Comparison of ENCODE assay signal across 8 cellular contexts in the genomic region with DNA sequence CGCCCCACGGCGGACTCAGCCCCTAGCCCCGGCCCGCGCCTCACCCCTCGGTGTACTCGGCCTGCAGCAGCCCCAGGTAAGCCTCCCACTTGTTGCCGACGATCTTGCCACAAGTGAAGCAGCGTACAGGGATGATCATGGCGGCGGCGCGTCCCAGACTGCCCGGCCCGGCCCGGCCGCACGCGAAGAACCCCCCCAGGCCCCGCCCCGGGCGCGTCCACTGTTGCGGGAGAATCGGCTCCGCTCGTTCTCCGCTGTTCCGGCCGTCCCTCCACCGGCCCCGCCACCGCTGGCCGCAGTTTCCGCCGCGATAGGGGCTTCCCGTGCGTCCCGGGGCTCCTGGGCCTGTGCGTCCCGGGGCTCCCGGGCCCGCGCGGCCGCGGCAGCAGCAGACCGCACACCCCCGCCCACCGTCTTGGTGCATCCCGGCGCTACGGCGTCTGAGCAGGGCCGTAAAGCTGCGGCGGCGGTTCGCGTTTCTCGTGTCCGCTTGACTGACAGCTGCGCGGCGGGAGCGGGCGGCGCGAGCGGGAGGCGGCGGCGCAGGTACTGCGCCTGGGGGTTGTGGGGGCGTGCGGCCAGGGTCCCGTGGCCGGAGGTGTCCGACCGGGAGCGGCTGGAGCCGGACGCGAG. TPM values are rescaled to one million over a fixed set of nuclear protein-coding genes. Genes with fewer than 3 reads are reported as not detected.
DNase-seq lines count a peak whose midpoint lies in the region; ATAC-seq and TF ChIP-seq lines count a peak whose summit lies in the region.

A gene (minus strand): TSS at position 160 of the 633 bp plus-strand sequence. CDS start 21 bp downstream, at position 139.
A gene with protein sequence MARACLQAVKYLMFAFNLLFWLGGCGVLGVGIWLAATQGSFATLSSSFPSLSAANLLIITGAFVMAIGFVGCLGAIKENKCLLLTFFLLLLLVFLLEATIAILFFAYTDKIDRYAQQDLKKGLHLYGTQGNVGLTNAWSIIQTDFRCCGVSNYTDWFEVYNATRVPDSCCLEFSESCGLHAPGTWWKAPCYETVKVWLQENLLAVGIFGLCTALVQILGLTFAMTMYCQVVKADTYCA (plus strand): TSS at position 483 of the 633 bp plus-strand sequence. CDS start 7,453 bp downstream, outside the sequence.

- no TSS peak for BruUV-seq in HCT116 (replicated peaks; lab: Mats Ljungman, UMichigan)

- H3K4me3 ChIP-seq in HCT116 (replicated peaks in 1 of 2; ENCODE audit: low read depth in 1 of 2, low read length in 2 of 2): peak within 1 kb of the TSS; percentile 66 to 98
- peak within 1 kb of the TSS; percentile 78 to 100 (median 93) for H3K4me3 ChIP-seq in heart left ventricle
- H3K4me3 ChIP-seq in transverse colon: peak within 1 kb of the TSS; percentile 62 to 98 (median 83)

- H2AFZ ChIP-seq in HCT116 (ENCODE audit: low read depth, low read length, poor library complexity, severe bottlenecking): no peak within 1 kb of the TSS

- 0 to 1% (median 0%) methylated on average over 77 to 87 of the region's 87 CpGs for WGBS in adipose tissue, 3 donors
- 0% methylated on average over 15 to 87 of the region's 87 CpGs for WGBS in heart left ventricle, 4 donors
- WGBS in transverse colon (ENCODE audit: low coverage in 1 of 2), 2 donors: 0% methylated on average over 6 of the region's 87 CpGs; no CpG with 5 or more reads in 1 of the 2 donors

- ATAC-seq in HCT116: peak; percentile 33
- peak in 2 of 4 donors; percentile 63 to 64 for ATAC-seq in heart left ventricle

- no peak for TF ChIP-seq EP300 in transverse colon (IDR thresholded peaks at IDR 0.05; ENCODE audit: low read depth)

- peaks cover 3 to 30% of the 10 kb centered on the region in 2 experiments; a peak in 3 of 4 replicates for H3K36me3 ChIP-seq in HCT116 (ENCODE audit: control insufficient read depth in 1 of 2, insufficient read depth in 2 of 2, low read length in 2 of 2)
- peaks cover 0 to 39% (median 31%) of the 10 kb centered on the region in 9 donors for H3K36me3 ChIP-seq in heart left ventricle
- H3K36me3 ChIP-seq in transverse colon: peaks cover 0 to 11% (median 4%) of the 10 kb centered on the region in 4 donors

- in situ Hi-C loops in transverse colon (cut with MboI; ENCODE audit: low pct_ligation_motif_present in 1 of 4, low pct_unique_long_range_greater_than_20kb in 1 of 4, low sequenced_read_pairs in 3 of 4): no loop called here

- H3K9me3 ChIP-seq in HCT116 (ENCODE audit: control insufficient read depth in 1 of 2, insufficient read depth in 1 of 2, low read depth in 1 of 2, low read length in 2 of 2) (no peaks in the 10 kb centered on the region), heart left ventricle (no peaks in the 10 kb centered on the region), transverse colon (no peaks in the 10 kb centered on the region)

- RAD21 ChIA-PET in HCT116 (lab: Charles Lee; ENCODE audit: low non-redundant PET in 1 of 2, low total read pairs in 2 of 2, uncharacterized antibody in 2 of 2, unreplicated experiment in 2 of 2): no interaction called here

- H3K27me3 ChIP-seq in HCT116 (ENCODE audit: insufficient read depth, low read length) (no peaks in the 10 kb centered on the region), heart left ventricle (no peaks in the 10 kb centered on the region), transverse colon (peaks cover 11% of the 10 kb centered on the region)

- H3K4me1 ChIP-seq in HCT116 (ENCODE audit: control insufficient read depth in 1 of 2, insufficient read depth in 2 of 2, low read length in 2 of 2): peaks cover 42 to 71% of the 10 kb centered on the region in 2 experiments
- H3K4me1 ChIP-seq in heart left ventricle: peaks cover 7 to 78% (median 50%) of the 10 kb centered on the region in 12 donors
- peaks cover 21 to 77% (median 52%) of the 10 kb centered on the region in 4 donors for H3K4me1 ChIP-seq in transverse colon

- DNase-seq in GM10248 (ENCODE audit: extremely low spot score) (peak; percentile 94), HCT116 (ENCODE audit: low read depth, low spot score) (peak; percentile 74), MV-4-11 (lab: John Stamatoyannopoulos, UW) (peak; percentile 72), T-helper 1 cell (peak; percentile 75 to 85 (median 82)), heart left ventricle (peak; percentile 92 to 94 (median 93)), posterior cingulate gyrus (peak; percentile 77 to 98 (median 88)), transverse colon (peak; percentile 91)

- H3K9ac ChIP-seq in HCT116 (ENCODE audit: low read length): peak within 1 kb of the TSS; percentile 99

- TF ChIP-seq POLR2A in HCT116 (IDR thresholded peaks at IDR 0.05; ENCODE audit: borderline replicate concordance, extremely low read depth, insufficient read depth, insufficient read length) (peak; percentile 96), heart left ventricle (IDR thresholded peaks at IDR 0.05) (peak in 1 of 2 donors; percentile 93), transverse colon (IDR thresholded peaks at IDR 0.05) (peak; percentile 91)

- no peaks in the 10 kb centered on the region for H3K9me2 ChIP-seq in HCT116 (ENCODE audit: insufficient read depth)

- POLR2A ChIA-PET in GM10248 (lab: Yijun Ruan, JAX) (interaction anchor here (1.0 to 1.5 kb wide), 3 partner anchors 10 to 23 kb away, joined by 5 to 7 read pairs (median 5); a partner anchor contains a TSS), HCT116 (lab: Charles Lee) (interaction anchor here (0.7 to 2.5 kb wide), 5 partner anchors 11 to 231 kb away, joined by 3 to 14 read pairs (median 3); a partner anchor contains a TSS)

- H3K79me2 ChIP-seq in HCT116 (ENCODE audit: insufficient read depth, low read length): peaks cover 60% of the 10 kb centered on the region

- TF ChIP-seq RAD21 in HCT116 (IDR thresholded peaks at IDR 0.05; ENCODE audit: low read depth): no peak

- H3K27ac ChIP-seq in HCT116 (ENCODE audit: low read depth, low read length): peak within 1 kb of the TSS; percentile 97
- H3K27ac ChIP-seq in adipose tissue (ENCODE audit: low read depth, low read length): peak within 1 kb of the TSS; percentile 87
- H3K27ac ChIP-seq in heart left ventricle: peak within 1 kb of the TSS; percentile 86 to 99 (median 96)
- H3K27ac ChIP-seq in transverse colon: peak within 1 kb of the TSS; percentile 88 to 94 (median 90)

- H3K4me2 ChIP-seq in HCT116 (ENCODE audit: low read length): peak within 1 kb of the TSS; percentile 92

- TF ChIP-seq CTCF in GM10248 (IDR thresholded peaks at IDR 0.05; ENCODE audit: control extremely low read depth, extremely low read depth, low read depth, missing control alignments) (no peak), HCT116 (IDR thresholded peaks at IDR 0.05 in 2 of 3, conservative IDR thresholded peaks at IDR 0.05 in 1 of 3; ENCODE audit: borderline replicate concordance in 1 of 3, insufficient read depth in 1 of 3, low read depth in 2 of 3, low read length in 2 of 3) (no peak), heart left ventricle (IDR thresholded peaks at IDR 0.05) (no peak), transverse colon (IDR thresholded peaks at IDR 0.05) (no peak)

- intact Hi-C loops in HCT116 (cut with micrococcal nuclease) (loop anchor here (5.0 kb wide), 1 partner anchor 35 kb away; a partner anchor contains a TSS), heart left ventricle (cut with DNase I) (loop anchor here in 2 of 10 donors (1.0 to 5.0 kb wide), 2 partner anchors 33 to 35 kb away; a partner anchor contains a TSS), posterior cingulate gyrus (cut with DNase I) (loop anchor here (10.0 kb wide), 1 partner anchor 132 kb away; no protein-coding TSS in a partner anchor), transverse colon (cut with DNase I; ENCODE audit: low total_unique reads) (loop anchor here (5.0 kb wide), 1 partner anchor 1920 kb away; no protein-coding TSS in a partner anchor)

- H4K20me1 ChIP-seq in HCT116 (ENCODE audit: insufficient read depth): peaks cover 17% of the 10 kb centered on the region; the same call in 1 of the 2 replicates

- CTCF ChIA-PET in GM10248 (lab: Yijun Ruan, JAX): interaction anchor here (0.8 to 1.7 kb wide), 6 partner anchors 12 to 210 kb away, joined by 3 to 7 read pairs (median 3); a partner anchor contains a TSS
- CTCF ChIA-PET in HCT116 (lab: Charles Lee): interaction anchor here (1.3 kb wide), 1 partner anchor 14 kb away, joined by 7 read pairs; no protein-coding TSS in a partner anchor

TF ChIP-seq in HCT116, 20 proteins besides CTCF, POLR2A, EP300 and RAD21 (continues in another document):
- TF ChIP-seq SRF (IDR thresholded peaks at IDR 0.05; ENCODE audit: low read depth) (no peak), YY1 (IDR thresholded peaks at IDR 0.05; ENCODE audit: extremely low read depth, insufficient replicate concordance, low read depth, low read length) (peak; percentile 82), POLR2AphosphoS5 (IDR thresholded peaks at IDR 0.05; ENCODE audit: low read depth, low read length) (peak; percentile 100)

RNA-seq across cellular contexts. Expression of the first gene that starts in this region (rescaled TPM):
- total RNA-seq in HCT116 (2021; ENCODE audit: unreplicated experiment) (211 TPM), heart left ventricle (100 to 1,000 TPM in 8 of 9 donors, 10 to 100 TPM in 1; 74.4 to 267 (median 207) TPM), transverse colon (10 to 100 TPM in 3 of 4 donors, 1 to 10 TPM in 1; 9.7 to 66.6 (median 32.7) TPM)
- polyA plus RNA-seq in HCT116 (2012): 308 and 311 TPM in 2 replicates
- polyA plus RNA-seq in adipose tissue (100 to 1,000 TPM; 126 to 454 (median 290) TPM), heart left ventricle (100 to 1,000 TPM; 217 to 227 TPM)

RNA-seq across cellular contexts. Expression of the second gene that starts in this region (rescaled TPM):
- total RNA-seq in HCT116 (2021; ENCODE audit: unreplicated experiment) (50.3 TPM), heart left ventricle (10 to 100 TPM; 22.7 to 93.0 (median 31.3) TPM), transverse colon (10 to 100 TPM; 25.1 to 75.0 (median 32.4) TPM)
- polyA plus RNA-seq in HCT116 (2012): 61.5 and 64.3 TPM in 2 replicates
- polyA plus RNA-seq in adipose tissue (100 to 1,000 TPM in 2 of 3 donors, 10 to 100 TPM in 1; 34.1 to 122 (median 115) TPM), heart left ventricle (10 to 100 TPM; 31.2 to 52.5 TPM)
